ENCODE assay signal across 8 cellular contexts in the genomic region with DNA sequence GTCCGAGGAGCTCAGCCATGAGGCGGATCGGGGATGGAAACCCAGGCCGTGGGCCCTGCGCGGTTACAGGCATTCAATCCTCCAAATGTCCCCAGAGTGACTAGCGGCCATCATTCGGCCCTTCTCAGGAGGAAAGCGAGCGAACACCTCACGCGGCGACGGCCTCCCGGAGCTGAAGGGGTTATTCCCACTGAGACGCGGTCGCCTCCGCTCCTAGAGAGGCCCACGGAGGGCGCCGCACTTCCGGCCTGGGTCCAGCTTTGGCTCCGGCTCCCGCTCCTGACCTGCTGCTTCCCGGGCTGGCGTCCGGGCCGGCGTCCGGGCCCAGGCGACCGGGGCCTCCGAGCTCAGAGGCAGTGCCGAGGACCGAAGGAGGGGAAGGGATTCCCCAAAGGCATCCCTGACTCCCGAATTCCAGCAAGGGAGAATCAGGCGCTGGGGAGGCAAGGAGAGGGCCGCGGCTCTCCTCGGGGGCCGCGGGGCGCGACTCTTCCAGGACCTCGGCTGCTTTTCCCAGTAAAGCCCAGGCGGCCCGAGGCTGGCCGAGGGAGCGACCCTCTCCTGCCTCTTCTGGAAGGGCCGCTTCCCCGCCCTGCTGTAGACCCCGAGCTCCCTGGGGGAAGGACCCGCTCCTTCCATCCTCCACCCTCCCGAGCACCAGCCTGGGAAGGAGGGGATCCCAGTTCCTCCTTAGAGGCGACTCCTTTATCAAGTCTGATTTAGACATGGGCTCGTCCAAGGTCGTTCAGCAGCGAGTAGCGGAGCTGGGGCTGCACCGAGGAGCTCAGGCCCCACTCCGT. TPM values are rescaled to one million over a fixed set of nuclear protein-coding genes. Genes with fewer than 3 reads are reported as not detected.
DNase-seq lines count a peak whose midpoint lies in the region; ATAC-seq, FAIRE-seq and TF ChIP-seq lines count a peak whose summit lies in the region.

No MANE protein-coding gene starts in this region.

- no peaks in the 10 kb centered on the region for H4K20me1 ChIP-seq in astrocyte (ENCODE audit: insufficient read depth, low read length)

- H3K4me3 ChIP-seq in GM08714 (ENCODE audit: low read length): peak overlapping the region; percentile 62
- peak overlapping the region; percentile 72 for H3K4me3 ChIP-seq in MG63
- H3K4me3 ChIP-seq in astrocyte (ENCODE audit: insufficient read depth, low read depth, low read length): peak overlapping the region; percentile 70

- no peak for TF ChIP-seq CTCF in astrocyte (IDR thresholded peaks at IDR 0.05; ENCODE audit: insufficient read depth, low read depth, low read length)

- peak overlapping the region; percentile 86 for H3K4me3 Mint-ChIP-seq in astrocyte (ENCODE audit: unreplicated experiment)

- H3K9ac ChIP-seq in astrocyte (ENCODE audit: low read length): peak overlapping the region; percentile 88

- no peaks in the 10 kb centered on the region for H3K9me3 Mint-ChIP-seq in astrocyte (ENCODE audit: unreplicated experiment)

- H3K79me2 ChIP-seq in astrocyte (ENCODE audit: insufficient read depth, low read length): no peaks in the 10 kb centered on the region

- H3K9me3 ChIP-seq in MG63: no peaks in the 10 kb centered on the region
- H3K9me3 ChIP-seq in astrocyte (ENCODE audit: insufficient read depth, low read depth, low read length): no peaks in the 10 kb centered on the region

- intact Hi-C loops in left ventricle myocardium superior (cut with micrococcal nuclease): no loop called here

- peak overlapping the region; percentile 91 for H2AFZ ChIP-seq in astrocyte (ENCODE audit: low read depth, low read length)

- H3K36me3 Mint-ChIP-seq in astrocyte (ENCODE audit: low read depth, unreplicated experiment): no peaks in the 10 kb centered on the region

- no peaks in the 10 kb centered on the region for H3K27me3 ChIP-seq in MG63
- H3K27me3 ChIP-seq in astrocyte (ENCODE audit: insufficient read depth, low read length): no peaks in the 10 kb centered on the region

- peak overlapping the region; percentile 62 for H3K27ac Mint-ChIP-seq in astrocyte (ENCODE audit: unreplicated experiment)

- DNase-seq in MG63 (peak; percentile 91), T-helper 1 cell (peak in 3 of 5 donors; percentile 30 to 48 (median 35)), astrocyte (ENCODE audit: low read depth) (peak; percentile 66), left ventricle myocardium superior (peak; percentile 94), pons (ENCODE audit: low spot score) (peak; percentile 73)

- H3K36me3 ChIP-seq in MG63 (no peaks in the 10 kb centered on the region), astrocyte (ENCODE audit: insufficient read depth, low read length) (no peaks in the 10 kb centered on the region)

- ATAC-seq in left ventricle myocardium superior: peak; percentile 98
- ATAC-seq in GM19023 (IDR thresholded peaks at IDR 0.05; ENCODE audit: unreplicated experiment): no peak
- no peak for ATAC-seq in HG03432 (IDR thresholded peaks at IDR 0.05; ENCODE audit: unreplicated experiment)

- peak overlapping the region; percentile 70 for H3K27ac ChIP-seq in astrocyte (ENCODE audit: low read depth, low read length)

- H3K4me1 ChIP-seq in astrocyte (ENCODE audit: insufficient read depth, low read length): peaks cover 12% of the 10 kb centered on the region

- H3K27me3 Mint-ChIP-seq in astrocyte (ENCODE audit: low read depth, unreplicated experiment): peaks cover 11% of the 10 kb centered on the region

- FAIRE-seq in astrocyte (lab: Jason Lieb, UNC): no peak

- H3K4me1 Mint-ChIP-seq in astrocyte (ENCODE audit: low read depth, unreplicated experiment): peaks cover 8% of the 10 kb centered on the region

- H3K4me2 ChIP-seq in astrocyte (ENCODE audit: low read length): peak overlapping the region; percentile 97

RNA-seq across cellular contexts. Expression of gene ZNF629, which starts 18.6 kb away (rescaled TPM):
- 10.3 and 13.6 TPM in 2 replicates for total RNA-seq in MG63 (2014; rRNA removed; shearing (Covaris generic); ENCODE audit: low replicate concordance)
- 17.4 and 17.6 TPM in 2 replicates for total RNA-seq in astrocyte
- 19.2 TPM for total RNA-seq in left ventricle myocardium superior

RNA-seq across cellular contexts. Expression of gene RNF40, which starts 43.4 kb away (rescaled TPM):
- total RNA-seq in MG63 (2014; rRNA removed; shearing (Covaris generic); ENCODE audit: low replicate concordance): 116 and 127 TPM in 2 replicates
- 85.4 and 94.6 TPM in 2 replicates for total RNA-seq in astrocyte
- total RNA-seq in left ventricle myocardium superior: 49.3 TPM

RNA-seq across cellular contexts. Expression of gene CFAP119, which starts 43.7 kb away (rescaled TPM):
- 4.1 and 9.1 TPM in 2 replicates for total RNA-seq in MG63 (2014; rRNA removed; shearing (Covaris generic); ENCODE audit: low replicate concordance)
- total RNA-seq in astrocyte (4.0 and 4.1 TPM in 2 replicates), left ventricle myocardium superior (1.1 TPM)

RNA-seq across cellular contexts. Expression of gene PHKG2, which starts 57.3 kb away (rescaled TPM):
- total RNA-seq in MG63 (2014; rRNA removed; shearing (Covaris generic); ENCODE audit: low replicate concordance): 18.3 and 25.2 TPM in 2 replicates
- total RNA-seq in astrocyte (31.1 and 34.2 TPM in 2 replicates), left ventricle myocardium superior (16.7 TPM)

Comparison
In these comparisons a context has a peak if more than half of its experiments do, and no peak if none do; other contexts are left out.
1. DNase-seq: peak in every context shown above with its lines; median percentile 94 in left ventricle myocardium superior; 91 in MG63; 73 in pons; 66 in astrocyte; 35 in T-helper 1 cell.